In the genomic region with DNA sequence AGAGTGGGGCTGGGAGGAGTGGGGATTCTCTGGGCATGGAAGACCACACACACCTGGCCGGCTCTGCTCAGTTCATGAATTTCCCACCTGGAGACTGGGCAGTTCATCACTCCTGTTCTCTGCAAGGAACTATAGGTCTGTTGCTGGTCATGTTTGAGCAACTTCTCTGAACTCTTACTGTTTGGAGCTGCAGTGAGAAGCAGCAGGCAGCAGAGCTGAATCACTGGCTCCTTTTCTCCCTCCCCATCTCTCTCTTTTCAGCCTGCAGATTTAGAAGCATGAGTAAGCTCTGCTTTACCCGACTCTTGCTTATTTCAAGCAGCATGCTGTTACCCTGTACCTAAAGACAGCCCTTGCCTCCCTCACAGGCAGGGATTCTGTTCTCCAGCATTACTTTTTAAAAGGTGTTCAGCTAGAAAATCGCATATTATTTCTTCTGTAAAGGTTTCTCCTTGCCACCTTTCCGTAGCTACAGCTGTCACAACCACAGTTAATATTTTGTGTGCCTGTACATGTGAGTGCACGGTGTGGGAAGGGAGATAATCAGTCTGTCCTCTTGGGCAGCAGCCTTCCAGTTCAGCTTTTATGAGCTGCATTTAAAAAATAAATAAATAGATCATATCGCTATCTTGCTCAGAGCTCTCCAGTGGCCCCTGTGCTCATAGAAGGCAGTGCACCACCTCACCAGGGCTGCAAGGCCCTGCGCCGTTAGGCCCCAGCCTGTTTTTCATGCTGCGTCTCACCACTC, we compare ENCODE assay signal across 10 cellular contexts.
DNase-seq lines count a peak whose midpoint lies in the region; ATAC-seq and TF ChIP-seq lines count a peak whose summit lies in the region.
"Had no signal": no experiment of that assay in that cellular context is flagged by ENCODE, and none has a peak within 500 bp of the region (broad histone marks: within the 10 kb centered on the region; RNA-seq: fewer than 3 reads in every experiment).

No MANE protein-coding gene starts in this region.

- H3K4me3 ChIP-seq in PC-3 (ENCODE audit: low read length) (no peak overlapping the region), esophagus muscularis mucosa (no peak overlapping the region), stomach (no peak overlapping the region), A673 (ENCODE audit: low read depth, low read length, poor library complexity, severe bottlenecking) (no peak overlapping the region)
- H3K4me3 ChIP-seq: ovary had no signal

- H3K27me3 ChIP-seq in PC-3 (ENCODE audit: low read length), result no peaks in the 10 kb centered on the region
- H3K27me3 ChIP-seq in esophagus muscularis mucosa, result no peaks in the 10 kb centered on the region
- no peaks in the 10 kb centered on the region for H3K27me3 ChIP-seq in stomach
- no peaks in the 10 kb centered on the region for H3K27me3 ChIP-seq in A673 (replicated peaks; ENCODE audit: insufficient read depth, low read depth, low read length, poor library complexity)
- H3K27me3 ChIP-seq: ovary had no signal

- H3K27ac Mint-ChIP-seq in Calu3 (ENCODE audit: unreplicated experiment), result no peak overlapping the region
- H3K27ac Mint-ChIP-seq: activated naive CD8-positive, alpha-beta T cell had no signal

- H4K20me1 ChIP-seq in PC-3 (ENCODE audit: low read length), result no peaks in the 10 kb centered on the region

- BruUV-seq in PC-3 (replicated peaks; lab: Mats Ljungman, UMichigan) (no TSS peak), Calu3 (replicated peaks; lab: Mats Ljungman, UMichigan) (no TSS peak), A673 (replicated peaks; lab: Mats Ljungman, UMichigan) (no TSS peak)

- in situ Hi-C loops in G401 (cut with HindIII; ENCODE audit: low sequenced_read_pairs), result no loop called here

- no peaks in the 10 kb centered on the region for H3K9me3 Mint-ChIP-seq in Calu3 (ENCODE audit: low read depth, unreplicated experiment)

- no peaks in the 10 kb centered on the region for H3K79me2 ChIP-seq in PC-3 (ENCODE audit: low read length)

- peak; percentile 36 for DNase-seq in G401 (ENCODE audit: low spot score)
- DNase-seq in PC-3, result peak; percentile 46
- peak; percentile 77 for DNase-seq in esophagus muscularis mucosa (ENCODE audit: extremely low spot score)
- DNase-seq in pons (ENCODE audit: low spot score), result peak; percentile 19
- DNase-seq in stomach, result no peak
- no peak for DNase-seq in Calu3
- no peak for DNase-seq in A673 (ENCODE audit: low spot score)
- DNase-seq: NCI-H446 treated with DMSO at 0.1 percent for 48 hours, ovary had no signal

- no peak for TF ChIP-seq EP300 in esophagus muscularis mucosa (IDR thresholded peaks at IDR 0.05)
- TF ChIP-seq EP300 in stomach (IDR thresholded peaks at IDR 0.05), result no peak

- no peaks in the 10 kb centered on the region for H3K4me1 Mint-ChIP-seq in Calu3 (ENCODE audit: low read depth, unreplicated experiment)

- H3K36me3 Mint-ChIP-seq in Calu3 (ENCODE audit: insufficient read depth, unreplicated experiment), result no peaks in the 10 kb centered on the region

- no peak overlapping the region for H3K4me3 Mint-ChIP-seq in Calu3 (ENCODE audit: low read depth, unreplicated experiment)
- H3K4me3 Mint-ChIP-seq: activated naive CD8-positive, alpha-beta T cell had no signal

- 88% methylated on average over 9 of the region's 9 CpGs for WGBS in esophagus muscularis mucosa
- 82 to 90% (median 85%) methylated on average over 9 of the region's 9 CpGs for WGBS in stomach, 5 donors

- H3K27me3 Mint-ChIP-seq in Calu3 (ENCODE audit: unreplicated experiment), result no peaks in the 10 kb centered on the region
- H3K27me3 Mint-ChIP-seq: activated naive CD8-positive, alpha-beta T cell had no signal

- H3K9me3 ChIP-seq in PC-3 (ENCODE audit: low read length) (no peaks in the 10 kb centered on the region), esophagus muscularis mucosa (no peaks in the 10 kb centered on the region), stomach (no peaks in the 10 kb centered on the region), A673 (ENCODE audit: low read depth, low read length, poor library complexity, severe bottlenecking) (no peaks in the 10 kb centered on the region)
- H3K9me3 ChIP-seq: ovary had no signal

- POLR2A ChIA-PET in PC-3 (lab: Charles Lee; ENCODE audit: unreplicated experiment) (interaction anchor here (0.5 kb wide), 1 partner anchor 18 kb away, joined by 3 read pairs; no protein-coding TSS in a partner anchor), A673 (lab: Charles Lee; ENCODE audit: low non-redundant PET) (no interaction called here)

- H3K9me2 ChIP-seq in PC-3 (replicated peaks; ENCODE audit: low read length), result no peaks in the 10 kb centered on the region

- ATAC-seq in PC-3, result peak; percentile 74

- H3K4me1 ChIP-seq in PC-3 (ENCODE audit: insufficient read depth, low read length) (peaks cover 17% of the 10 kb centered on the region), esophagus muscularis mucosa (no peaks in the 10 kb centered on the region), stomach (no peaks in the 10 kb centered on the region), A673 (ENCODE audit: insufficient read depth, low read length, poor library complexity, severe bottlenecking) (no peaks in the 10 kb centered on the region)

- TF ChIP-seq CTCF in PC-3 (conservative IDR thresholded peaks at IDR 0.05; ENCODE audit: low read depth, low read length) (no peak), esophagus muscularis mucosa (IDR thresholded peaks at IDR 0.05) (no peak), stomach (IDR thresholded peaks at IDR 0.05) (no peak), Calu3 (IDR thresholded peaks at IDR 0.05; ENCODE audit: unreplicated experiment) (no peak), A673 (conservative IDR thresholded peaks at IDR 0.05; ENCODE audit: low read depth, low read length) (no peak)

- H3F3A ChIP-seq in PC-3 (ENCODE audit: low read length, unreplicated experiment), result no peaks in the 10 kb centered on the region

- no peak overlapping the region for H3K9ac ChIP-seq in PC-3 (ENCODE audit: low read length)

- peak overlapping the region; percentile 61 for H3K27ac ChIP-seq in PC-3 (ENCODE audit: low read length)
- no peak overlapping the region for H3K27ac ChIP-seq in esophagus muscularis mucosa (replicated peaks in 1 of 4)
- no peak overlapping the region for H3K27ac ChIP-seq in stomach
- H3K27ac ChIP-seq in A673 (ENCODE audit: low read depth, low read length, poor library complexity, severe bottlenecking), result no peak overlapping the region
- H3K27ac ChIP-seq: ovary had no signal

- H3K36me3 ChIP-seq in PC-3 (ENCODE audit: low read depth, low read length) (no peaks in the 10 kb centered on the region), esophagus muscularis mucosa (peaks cover 0 to 7% (median 0%) of the 10 kb centered on the region in 4 donors), stomach (no peaks in the 10 kb centered on the region), A673 (ENCODE audit: insufficient read depth, low read length, poor library complexity, severe bottlenecking) (no peaks in the 10 kb centered on the region)
- H3K36me3 ChIP-seq: ovary had no signal

- H3K4me2 ChIP-seq in PC-3 (ENCODE audit: low read length), result peak overlapping the region; percentile 43

- CTCF ChIA-PET in PC-3 (lab: Charles Lee) (interaction anchor here (1.0 kb wide), 1 partner anchor 147 kb away, joined by 4 read pairs; a partner anchor contains a TSS), Calu3 (lab: Charles Lee) (interaction anchor here (0.6 to 0.7 kb wide), 2 partner anchors 8 to 150 kb away, joined by 3 to 4 read pairs; no protein-coding TSS in a partner anchor), A673 (lab: Charles Lee) (no interaction called here)

- H2AFZ ChIP-seq in PC-3 (ENCODE audit: low read length), result no peak overlapping the region

- no peak for TF ChIP-seq POLR2A in esophagus muscularis mucosa (IDR thresholded peaks at IDR 0.05; ENCODE audit: low read depth)
- TF ChIP-seq POLR2A in stomach (IDR thresholded peaks at IDR 0.05), result no peak

- intact Hi-C loops in PC-3 (cut with micrococcal nuclease) (loop anchor here (5.0 kb wide), 2 partner anchors 83 to 147 kb away; a partner anchor contains a TSS), esophagus muscularis mucosa (cut with DNase I) (no loop called here), stomach (cut with DNase I; ENCODE audit: low total_unique reads) (no loop called here), Calu3 (cut with micrococcal nuclease; ENCODE audit: unreplicated experiment) (no loop called here), A673 (cut with micrococcal nuclease; ENCODE audit: unreplicated experiment) (no loop called here)

Comparison
In these comparisons a context has a peak if more than half of its experiments do, and no peak if none do; other contexts are left out.
1. DNase-seq: peak in G401 (single experiment), PC-3 (single experiment), esophagus muscularis mucosa (single experiment) and pons (single experiment); none in stomach (single experiment), Calu3 (single experiment) and A673 (single experiment).